In genomic region chr3:138915503-138916498, GRCh38 we compare ENCODE assay signal across 1 cellular context.
TF ChIP-seq lines count a peak whose summit lies in the region.

No MANE protein-coding gene starts in this region.

TF ChIP-seq in GM12878, 131 proteins besides CTCF, POLR2A, EP300 and RAD21 (continued from another document and continues in another):
- TF ChIP-seq, protein P1, sequence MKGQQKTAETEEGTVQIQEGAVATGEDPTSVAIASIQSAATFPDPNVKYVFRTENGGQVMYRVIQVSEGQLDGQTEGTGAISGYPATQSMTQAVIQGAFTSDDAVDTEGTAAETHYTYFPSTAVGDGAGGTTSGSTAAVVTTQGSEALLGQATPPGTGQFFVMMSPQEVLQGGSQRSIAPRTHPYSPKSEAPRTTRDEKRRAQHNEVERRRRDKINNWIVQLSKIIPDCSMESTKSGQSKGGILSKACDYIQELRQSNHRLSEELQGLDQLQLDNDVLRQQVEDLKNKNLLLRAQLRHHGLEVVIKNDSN (IDR thresholded peaks at IDR 0.05; ENCODE audit: borderline replicate concordance, extremely low read length, insufficient read depth, low read depth, low read length) = no peak
- TF ChIP-seq, protein P2, sequence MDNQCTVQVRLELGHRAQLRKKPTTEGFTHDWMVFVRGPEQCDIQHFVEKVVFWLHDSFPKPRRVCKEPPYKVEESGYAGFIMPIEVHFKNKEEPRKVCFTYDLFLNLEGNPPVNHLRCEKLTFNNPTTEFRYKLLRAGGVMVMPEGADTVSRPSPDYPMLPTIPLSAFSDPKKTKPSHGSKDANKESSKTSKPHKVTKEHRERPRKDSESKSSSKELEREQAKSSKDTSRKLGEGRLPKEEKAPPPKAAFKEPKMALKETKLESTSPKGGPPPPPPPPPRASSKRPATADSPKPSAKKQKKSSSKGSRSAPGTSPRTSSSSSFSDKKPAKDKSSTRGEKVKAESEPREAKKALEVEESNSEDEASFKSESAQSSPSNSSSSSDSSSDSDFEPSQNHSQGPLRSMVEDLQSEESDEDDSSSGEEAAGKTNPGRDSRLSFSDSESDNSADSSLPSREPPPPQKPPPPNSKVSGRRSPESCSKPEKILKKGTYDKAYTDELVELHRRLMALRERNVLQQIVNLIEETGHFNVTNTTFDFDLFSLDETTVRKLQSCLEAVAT (IDR thresholded peaks at IDR 0.05) = peak; percentile 66; the same call in 1 of the 2 replicates
- TF ChIP-seq BRCA1 (IDR thresholded peaks at IDR 0.05; ENCODE audit: low read depth, low read length) (no peak), ZBTB33 (IDR thresholded peaks at IDR 0.05) (no peak), IKZF1 (conservative IDR thresholded peaks at IDR 0.05) (peak; percentile 78), SP1 (IDR thresholded peaks at IDR 0.05; ENCODE audit: low read depth, low read length) (no peak), NR2C1 (IDR thresholded peaks at IDR 0.05) (0 out of 2 replicates have a peak, but pooled peaks have one; percentile 19), MXI1 (IDR thresholded peaks at IDR 0.05; ENCODE audit: low read depth, low read length) (no peak), ELK1 (IDR thresholded peaks at IDR 0.05; ENCODE audit: low read depth, low read length) (no peak), CHD2 (IDR thresholded peaks at IDR 0.05; ENCODE audit: borderline replicate concordance, low read depth, low read length) (no peak; the same call in 1 of the 2 replicates), GATAD2B (conservative IDR thresholded peaks at IDR 0.05; ENCODE audit: low read depth) (peak; percentile 69), LARP7 (IDR thresholded peaks at IDR 0.05) (peak; percentile 49; the same call in 1 of the 2 replicates), USF2 (IDR thresholded peaks at IDR 0.05; ENCODE audit: borderline replicate concordance, low read depth, low read length) (no peak), NKRF (conservative IDR thresholded peaks at IDR 0.05) (no peak), PAX8 (IDR thresholded peaks at IDR 0.05) (no peak), CBX5 (IDR thresholded peaks at IDR 0.05; ENCODE audit: low read depth) (peak; percentile 38; the same call in 1 of the 2 replicates), PAX5 (IDR thresholded peaks at IDR 0.05; ENCODE audit: borderline replicate concordance, low read depth, low read length) (peak; percentile 93), NFXL1 (IDR thresholded peaks at IDR 0.05; ENCODE audit: borderline replicate concordance) (no peak), TCF12 (IDR thresholded peaks at IDR 0.05; ENCODE audit: low read depth, low read length) (0 out of 2 replicates have a peak, but pooled peaks have one; percentile 19), POLR2AphosphoS5 (IDR thresholded peaks at IDR 0.05; ENCODE audit: low read length) (no peak), NBN (IDR thresholded peaks at IDR 0.05) (peak; percentile 65; the same call in 1 of the 2 replicates), IRF4 (IDR thresholded peaks at IDR 0.05; ENCODE audit: low read depth, low read length) (no peak), IKZF2 (IDR thresholded peaks at IDR 0.05) (peak; percentile 36 to 40; a peak in 3 of 4 replicates), CHD4 (IDR thresholded peaks at IDR 0.05) (no peak), EGR1 (IDR thresholded peaks at IDR 0.05; ENCODE audit: borderline replicate concordance in 1 of 2, low read depth in 2 of 2, low read length in 2 of 2) (0 out of 3 replicates have a peak, but pooled peaks of 1 of the 2 experiments have one; percentile 19), IRF5 (IDR thresholded peaks at IDR 0.05; ENCODE audit: borderline replicate concordance) (no peak), EED (IDR thresholded peaks at IDR 0.05; ENCODE audit: low read depth) (peak; percentile 20), ETV6 (conservative IDR thresholded peaks at IDR 0.05 in 1 of 2, IDR thresholded peaks at IDR 0.05 in 1 of 2; ENCODE audit: borderline replicate concordance in 1 of 2, low read depth in 1 of 2) (0 out of 4 replicates have a peak, but pooled peaks of 1 of the 2 experiments have one; percentile 18), YY1 (IDR thresholded peaks at IDR 0.05; ENCODE audit: low read depth, low read length) (peak; percentile 89), YBX1 (IDR thresholded peaks at IDR 0.05) (no peak), RELA (IDR thresholded peaks at IDR 0.05; ENCODE audit: borderline replicate concordance, partially characterized antibody) (no peak), TCF7 (IDR thresholded peaks at IDR 0.05; ENCODE audit: borderline replicate concordance) (no peak)
- TF ChIP-seq, protein P3, sequence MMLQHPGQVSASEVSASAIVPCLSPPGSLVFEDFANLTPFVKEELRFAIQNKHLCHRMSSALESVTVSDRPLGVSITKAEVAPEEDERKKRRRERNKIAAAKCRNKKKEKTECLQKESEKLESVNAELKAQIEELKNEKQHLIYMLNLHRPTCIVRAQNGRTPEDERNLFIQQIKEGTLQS (IDR thresholded peaks at IDR 0.05; ENCODE audit: borderline replicate concordance, extremely low read depth, low read depth, low read length) = no peak
- TF ChIP-seq, protein P4, sequence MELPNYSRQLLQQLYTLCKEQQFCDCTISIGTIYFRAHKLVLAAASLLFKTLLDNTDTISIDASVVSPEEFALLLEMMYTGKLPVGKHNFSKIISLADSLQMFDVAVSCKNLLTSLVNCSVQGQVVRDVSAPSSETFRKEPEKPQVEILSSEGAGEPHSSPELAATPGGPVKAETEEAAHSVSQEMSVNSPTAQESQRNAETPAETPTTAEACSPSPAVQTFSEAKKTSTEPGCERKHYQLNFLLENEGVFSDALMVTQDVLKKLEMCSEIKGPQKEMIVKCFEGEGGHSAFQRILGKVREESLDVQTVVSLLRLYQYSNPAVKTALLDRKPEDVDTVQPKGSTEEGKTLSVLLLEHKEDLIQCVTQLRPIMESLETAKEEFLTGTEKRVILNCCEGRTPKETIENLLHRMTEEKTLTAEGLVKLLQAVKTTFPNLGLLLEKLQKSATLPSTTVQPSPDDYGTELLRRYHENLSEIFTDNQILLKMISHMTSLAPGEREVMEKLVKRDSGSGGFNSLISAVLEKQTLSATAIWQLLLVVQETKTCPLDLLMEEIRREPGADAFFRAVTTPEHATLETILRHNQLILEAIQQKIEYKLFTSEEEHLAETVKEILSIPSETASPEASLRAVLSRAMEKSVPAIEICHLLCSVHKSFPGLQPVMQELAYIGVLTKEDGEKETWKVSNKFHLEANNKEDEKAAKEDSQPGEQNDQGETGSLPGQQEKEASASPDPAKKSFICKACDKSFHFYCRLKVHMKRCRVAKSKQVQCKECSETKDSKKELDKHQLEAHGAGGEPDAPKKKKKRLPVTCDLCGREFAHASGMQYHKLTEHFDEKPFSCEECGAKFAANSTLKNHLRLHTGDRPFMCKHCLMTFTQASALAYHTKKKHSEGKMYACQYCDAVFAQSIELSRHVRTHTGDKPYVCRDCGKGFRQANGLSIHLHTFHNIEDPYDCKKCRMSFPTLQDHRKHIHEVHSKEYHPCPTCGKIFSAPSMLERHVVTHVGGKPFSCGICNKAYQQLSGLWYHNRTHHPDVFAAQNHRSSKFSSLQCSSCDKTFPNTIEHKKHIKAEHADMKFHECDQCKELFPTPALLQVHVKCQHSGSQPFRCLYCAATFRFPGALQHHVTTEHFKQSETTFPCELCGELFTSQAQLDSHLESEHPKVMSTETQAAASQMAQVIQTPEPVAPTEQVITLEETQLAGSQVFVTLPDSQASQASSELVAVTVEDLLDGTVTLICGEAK (IDR thresholded peaks at IDR 0.05; ENCODE audit: borderline replicate concordance) = no peak
- TF ChIP-seq, protein P5, sequence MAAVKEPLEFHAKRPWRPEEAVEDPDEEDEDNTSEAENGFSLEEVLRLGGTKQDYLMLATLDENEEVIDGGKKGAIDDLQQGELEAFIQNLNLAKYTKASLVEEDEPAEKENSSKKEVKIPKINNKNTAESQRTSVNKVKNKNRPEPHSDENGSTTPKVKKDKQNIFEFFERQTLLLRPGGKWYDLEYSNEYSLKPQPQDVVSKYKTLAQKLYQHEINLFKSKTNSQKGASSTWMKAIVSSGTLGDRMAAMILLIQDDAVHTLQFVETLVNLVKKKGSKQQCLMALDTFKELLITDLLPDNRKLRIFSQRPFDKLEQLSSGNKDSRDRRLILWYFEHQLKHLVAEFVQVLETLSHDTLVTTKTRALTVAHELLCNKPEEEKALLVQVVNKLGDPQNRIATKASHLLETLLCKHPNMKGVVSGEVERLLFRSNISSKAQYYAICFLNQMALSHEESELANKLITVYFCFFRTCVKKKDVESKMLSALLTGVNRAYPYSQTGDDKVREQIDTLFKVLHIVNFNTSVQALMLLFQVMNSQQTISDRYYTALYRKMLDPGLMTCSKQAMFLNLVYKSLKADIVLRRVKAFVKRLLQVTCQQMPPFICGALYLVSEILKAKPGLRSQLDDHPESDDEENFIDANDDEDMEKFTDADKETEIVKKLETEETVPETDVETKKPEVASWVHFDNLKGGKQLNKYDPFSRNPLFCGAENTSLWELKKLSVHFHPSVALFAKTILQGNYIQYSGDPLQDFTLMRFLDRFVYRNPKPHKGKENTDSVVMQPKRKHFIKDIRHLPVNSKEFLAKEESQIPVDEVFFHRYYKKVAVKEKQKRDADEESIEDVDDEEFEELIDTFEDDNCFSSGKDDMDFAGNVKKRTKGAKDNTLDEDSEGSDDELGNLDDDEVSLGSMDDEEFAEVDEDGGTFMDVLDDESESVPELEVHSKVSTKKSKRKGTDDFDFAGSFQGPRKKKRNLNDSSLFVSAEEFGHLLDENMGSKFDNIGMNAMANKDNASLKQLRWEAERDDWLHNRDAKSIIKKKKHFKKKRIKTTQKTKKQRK (IDR thresholded peaks at IDR 0.05; ENCODE audit: low read depth, low read length) = no peak
- TF ChIP-seq, protein P6, sequence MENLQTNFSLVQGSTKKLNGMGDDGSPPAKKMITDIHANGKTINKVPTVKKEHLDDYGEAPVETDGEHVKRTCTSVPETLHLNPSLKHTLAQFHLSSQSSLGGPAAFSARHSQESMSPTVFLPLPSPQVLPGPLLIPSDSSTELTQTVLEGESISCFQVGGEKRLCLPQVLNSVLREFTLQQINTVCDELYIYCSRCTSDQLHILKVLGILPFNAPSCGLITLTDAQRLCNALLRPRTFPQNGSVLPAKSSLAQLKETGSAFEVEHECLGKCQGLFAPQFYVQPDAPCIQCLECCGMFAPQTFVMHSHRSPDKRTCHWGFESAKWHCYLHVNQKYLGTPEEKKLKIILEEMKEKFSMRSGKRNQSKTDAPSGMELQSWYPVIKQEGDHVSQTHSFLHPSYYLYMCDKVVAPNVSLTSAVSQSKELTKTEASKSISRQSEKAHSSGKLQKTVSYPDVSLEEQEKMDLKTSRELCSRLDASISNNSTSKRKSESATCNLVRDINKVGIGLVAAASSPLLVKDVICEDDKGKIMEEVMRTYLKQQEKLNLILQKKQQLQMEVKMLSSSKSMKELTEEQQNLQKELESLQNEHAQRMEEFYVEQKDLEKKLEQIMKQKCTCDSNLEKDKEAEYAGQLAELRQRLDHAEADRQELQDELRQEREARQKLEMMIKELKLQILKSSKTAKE (IDR thresholded peaks at IDR 0.05; ENCODE audit: low read depth, poor library complexity, severe bottlenecking) = no peak
